In the genomic region with DNA sequence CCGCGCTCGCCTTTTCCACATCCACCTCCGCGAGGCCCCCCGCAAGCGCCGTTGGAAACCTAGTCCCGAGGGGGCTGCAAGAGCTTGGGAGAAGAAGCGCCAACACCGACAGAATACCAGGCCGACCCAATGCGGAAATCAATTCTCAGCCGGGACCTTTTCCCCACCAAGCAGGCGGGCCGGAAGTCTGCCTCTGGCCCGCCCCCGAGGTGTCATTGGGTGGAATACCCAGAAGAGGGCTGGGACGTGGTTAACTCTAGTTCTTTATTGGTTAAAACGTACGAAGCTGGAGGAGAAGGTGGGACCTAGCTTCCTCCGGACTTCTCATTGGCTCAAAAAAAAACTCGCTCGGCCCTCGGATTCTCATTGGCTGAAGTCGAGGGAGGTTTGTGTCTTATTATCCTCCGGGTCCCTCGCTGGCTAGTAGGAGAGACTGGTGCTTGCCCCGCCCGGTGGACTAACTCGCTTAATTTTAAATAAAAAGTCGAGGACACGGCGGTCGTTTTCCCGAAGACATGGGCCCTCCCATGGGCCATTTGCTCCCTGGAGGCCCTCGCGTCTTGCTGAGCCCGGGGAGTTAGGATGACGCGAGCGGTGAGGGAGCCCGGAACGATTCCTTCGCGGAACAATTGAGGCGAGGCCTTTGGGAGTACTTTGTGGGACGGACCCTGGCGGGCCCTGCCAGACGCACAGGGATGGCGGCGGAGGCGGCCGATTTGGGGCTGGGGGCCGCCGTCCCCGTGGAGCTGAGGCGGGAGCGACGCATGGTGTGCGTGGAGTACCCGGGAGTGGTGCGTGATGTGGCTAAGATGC, we compare ENCODE assay signal across 8 cellular contexts. TPM values are rescaled to one million over a fixed set of nuclear protein-coding genes. Genes with fewer than 3 reads are reported as not detected.
DNase-seq lines count a peak whose midpoint lies in the region; ATAC-seq and TF ChIP-seq lines count a peak whose summit lies in the region.

A gene with protein sequence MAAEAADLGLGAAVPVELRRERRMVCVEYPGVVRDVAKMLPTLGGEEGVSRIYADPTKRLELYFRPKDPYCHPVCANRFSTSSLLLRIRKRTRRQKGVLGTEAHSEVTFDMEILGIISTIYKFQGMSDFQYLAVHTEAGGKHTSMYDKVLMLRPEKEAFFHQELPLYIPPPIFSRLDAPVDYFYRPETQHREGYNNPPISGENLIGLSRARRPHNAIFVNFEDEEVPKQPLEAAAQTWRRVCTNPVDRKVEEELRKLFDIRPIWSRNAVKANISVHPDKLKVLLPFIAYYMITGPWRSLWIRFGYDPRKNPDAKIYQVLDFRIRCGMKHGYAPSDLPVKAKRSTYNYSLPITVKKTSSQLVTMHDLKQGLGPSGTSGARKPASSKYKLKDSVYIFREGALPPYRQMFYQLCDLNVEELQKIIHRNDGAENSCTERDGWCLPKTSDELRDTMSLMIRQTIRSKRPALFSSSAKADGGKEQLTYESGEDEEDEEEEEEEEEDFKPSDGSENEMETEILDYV (plus strand): TSS at position 681 of the 813 bp plus-strand sequence. CDS start 15 bp downstream, at position 696.

- DNase-seq in DMS79 treated with DMSO at 0.1 percent for 48 hours (lab: John Stamatoyannopoulos, UW): peak; percentile 99
- peak; percentile 99 for DNase-seq in Karpas-422
- DNase-seq in RKO (ENCODE audit: low spot score): peak; percentile 100
- peak; percentile 87 for DNase-seq in activated T-helper 1 cell treated with Interleukin-2 at 50 U/mL for 16 hours (ENCODE audit: low read depth)
- DNase-seq in esophagus squamous epithelium (lab: John Stamatoyannopoulos, UW): peak; percentile 76
- DNase-seq in myocyte (ENCODE audit: low read depth): peak; percentile 100
- peak; percentile 73 to 86 for DNase-seq in stimulated activated CD8-positive, alpha-beta memory T cell treated with anti-CD3 and anti-CD28 coated beads, Interleukin-7, amount 100 ng/mL, for 48 hours (ENCODE audit: extremely low read depth in 1 of 2, low read depth in 1 of 2)

- TF ChIP-seq POLR2A in esophagus squamous epithelium (IDR thresholded peaks at IDR 0.05): peak in 3 of 4 donors; percentile 43 to 79 (median 69)

- TF ChIP-seq CTCF in esophagus squamous epithelium (IDR thresholded peaks at IDR 0.05): peak in 4 of 6 experiments; percentile 28 to 36 (median 34)

- H3K79me2 ChIP-seq in Karpas-422 (ENCODE audit: low read length): peaks cover 47% of the 10 kb centered on the region

- H3K27me3 ChIP-seq in Karpas-422 (ENCODE audit: low read length) (no peaks in the 10 kb centered on the region), esophagus squamous epithelium (no peaks in the 10 kb centered on the region)

- peak within 1 kb of the TSS; percentile 69 for H2AFZ ChIP-seq in Karpas-422 (ENCODE audit: low read length)

- intact Hi-C loops in esophagus squamous epithelium (cut with DNase I): no loop called here

- peak within 1 kb of the TSS; percentile 81 for H3K4me2 ChIP-seq in Karpas-422 (ENCODE audit: low read depth, low read length, poor library complexity, severe bottlenecking)

- H3K9me2 ChIP-seq in Karpas-422 (replicated peaks; ENCODE audit: insufficient read depth, low read length): no peaks in the 10 kb centered on the region; the same call in 1 of the 2 replicates

- H3K27ac ChIP-seq in Karpas-422 (ENCODE audit: low read length): peak within 1 kb of the TSS; percentile 7; the same call in 1 of the 2 replicates
- peak within 1 kb of the TSS; percentile 86 to 95 (median 92) for H3K27ac ChIP-seq in esophagus squamous epithelium

- no peaks in the 10 kb centered on the region for H3K9me3 ChIP-seq in Karpas-422 (ENCODE audit: low read length)
- H3K9me3 ChIP-seq in esophagus squamous epithelium: no peaks in the 10 kb centered on the region

- 0 to 1% methylated on average over 37 to 42 of the region's 63 CpGs for WGBS in esophagus squamous epithelium, 2 donors

- peak within 1 kb of the TSS; percentile 95 for H3K4me3 ChIP-seq in Karpas-422 (ENCODE audit: low read length)
- peak within 1 kb of the TSS; percentile 56 to 83 (median 77) for H3K4me3 ChIP-seq in esophagus squamous epithelium

- H3K36me3 ChIP-seq in Karpas-422 (ENCODE audit: insufficient read depth, low read length): peaks cover 10% of the 10 kb centered on the region; the same call in 1 of the 2 replicates
- peaks cover 0 to 8% (median 0%) of the 10 kb centered on the region in 3 donors for H3K36me3 ChIP-seq in esophagus squamous epithelium

- no peaks in the 10 kb centered on the region for H4K20me1 ChIP-seq in Karpas-422 (ENCODE audit: insufficient read depth, low read depth, low read length)

- H3K9ac ChIP-seq in Karpas-422 (ENCODE audit: low read length): peak within 1 kb of the TSS; percentile 92

- H3K4me1 ChIP-seq in Karpas-422 (ENCODE audit: low read length) (peaks cover 40% of the 10 kb centered on the region), esophagus squamous epithelium (peaks cover 23 to 56% (median 26%) of the 10 kb centered on the region in 3 donors)

- peak; percentile 93 for ATAC-seq in GM21825 (IDR thresholded peaks at IDR 0.05; ENCODE audit: unreplicated experiment)

RNA-seq across cellular contexts. Expression of the gene that starts here (rescaled TPM):
- 26.8 and 54.8 TPM in 2 replicates for total RNA-seq in Karpas-422 (2014; rRNA removed; shearing (Covaris generic); ENCODE audit: low replicate concordance)
- total RNA-seq in esophagus squamous epithelium (10 to 100 TPM; 48.2 to 55.3 (median 48.9) TPM), myocyte (50.6 and 59.6 TPM in 2 replicates)
- polyA plus RNA-seq in myocyte (2012): 33.5 TPM

Comparison
In these comparisons a context has a peak if more than half of its experiments do, and no peak if none do; other contexts are left out.
1. Peak in every context shown above with its lines: DNase-seq, ATAC-seq, H3K4me3 ChIP-seq and H3K27ac ChIP-seq.